In the genomic region with DNA sequence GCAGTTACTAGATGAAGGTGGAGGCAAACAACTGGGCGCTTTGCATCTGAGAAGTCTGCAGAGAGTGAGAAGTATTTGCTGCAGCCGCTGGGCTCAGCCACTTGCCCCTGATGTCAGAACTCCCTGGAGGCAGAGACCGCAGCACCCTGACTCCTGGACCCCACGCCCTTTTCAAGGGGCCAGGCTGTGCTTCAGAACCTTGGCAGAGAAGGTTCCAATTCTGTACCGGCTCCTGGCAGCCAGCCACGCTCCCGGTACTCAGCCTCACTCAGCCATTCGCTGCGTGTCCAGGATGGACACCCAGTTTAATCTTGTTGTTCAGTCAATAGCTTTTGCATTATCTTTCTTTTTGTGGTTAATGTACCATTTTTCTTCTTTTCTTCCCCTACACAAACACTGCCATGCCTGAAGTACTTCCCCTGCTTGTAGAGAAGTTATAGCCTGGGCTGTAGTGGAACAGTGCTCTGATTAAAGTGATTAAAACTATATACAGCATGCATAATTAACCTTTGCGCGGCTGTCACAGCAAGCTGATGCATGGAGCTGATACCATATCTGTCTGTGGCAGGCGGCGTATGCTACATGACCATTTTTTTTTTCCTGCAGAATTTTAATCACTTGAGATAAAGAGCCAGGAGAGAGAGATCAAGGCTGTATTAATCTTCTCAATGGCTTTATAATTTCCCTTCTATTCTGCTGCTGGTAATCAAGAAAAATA, we compare ENCODE assay signal across 14 cellular contexts.
DNase-seq lines count a peak whose midpoint lies in the region; ATAC-seq, FAIRE-seq and TF ChIP-seq lines count a peak whose summit lies in the region.
"Had no signal": no experiment of that assay in that cellular context is flagged by ENCODE, and none has a peak within 500 bp of the region (broad histone marks: within the 10 kb centered on the region; RNA-seq: fewer than 3 reads in every experiment).

No MANE protein-coding gene starts in this region.

- H3K27ac ChIP-seq in HepG2 (ENCODE audit: extremely low read length, insufficient read depth, low read length) (no peak overlapping the region), brain microvascular endothelial cell (no peak overlapping the region)
- H3K27ac ChIP-seq: BLaER1 treated with 17β-estradiol and CSF1 and Interleukin-3, amounts not matched to agents 10 nM and 100 nM; gastrocnemius medialis; psoas muscle had no signal

- H3K79me2 ChIP-seq in HepG2 (ENCODE audit: insufficient read depth, low read length): no peaks in the 10 kb centered on the region

- no peaks in the 10 kb centered on the region for H4K20me1 ChIP-seq in HepG2 (ENCODE audit: insufficient read depth, low read length)
- H4K20me1 ChIP-seq: BLaER1 treated with 17β-estradiol and CSF1 and Interleukin-3, amounts not matched to agents 10 nM and 100 nM had no signal

- H3K27me3 ChIP-seq in HepG2 (ENCODE audit: control insufficient read depth in 1 of 2, insufficient read depth in 2 of 2, low read length in 2 of 2): no peaks in the 10 kb centered on the region
- H3K27me3 ChIP-seq in brain microvascular endothelial cell (replicated peaks): no peaks in the 10 kb centered on the region
- H3K27me3 ChIP-seq: BLaER1 treated with 17β-estradiol and CSF1 and Interleukin-3, amounts not matched to agents 10 nM and 100 nM; gastrocnemius medialis had no signal

- H3K4me2 ChIP-seq in HepG2 (ENCODE audit: low read depth, low read length): no peak overlapping the region
- H3K4me2 ChIP-seq: BLaER1 treated with 17β-estradiol and CSF1 and Interleukin-3, amounts not matched to agents 10 nM and 100 nM had no signal

- no peak for TF ChIP-seq RAD21 in HepG2 (CRISPR knock-in tag; IDR thresholded peaks at IDR 0.05)

- intact Hi-C loops in left cardiac atrium (cut with DNase I) (no loop called here), cardiac septum (cut with DNase I) (no loop called here), HepG2 (cut with micrococcal nuclease; ENCODE audit: unreplicated experiment) (no loop called here)

- peak; percentile 17 to 53 for ATAC-seq in left cardiac atrium
- no peak for ATAC-seq in HepG2
- ATAC-seq: gastrocnemius medialis, psoas muscle had no signal

- peak; percentile 40 for DNase-seq in left cardiac atrium
- DNase-seq in cardiac septum (ENCODE audit: low spot score): no peak
- peak; percentile 19 for DNase-seq in NCI-H2227 (lab: John Stamatoyannopoulos, UW; ENCODE audit: unreplicated experiment)
- DNase-seq in erythroblast (lab: John Stamatoyannopoulos, UW): peak; percentile 45 to 68
- no peak for DNase-seq in stimulated activated CD4-positive, alpha-beta T cell treated with anti-CD3 and anti-CD28 coated beads, Interleukin-4, amount 100 ng/mL, for 1 hour
- no peak for DNase-seq in kidney tubule cell (ENCODE audit: low spot score)
- DNase-seq in HepG2 (ENCODE audit: low spot score): no peak
- no peak for DNase-seq in brain microvascular endothelial cell
- DNase-seq: activated CD4-positive, alpha-beta T cell treated with anti-CD3 and anti-CD28 coated beads, Interleukin-2, amount 50 U/mL, for 1 hour; gastrocnemius medialis; psoas muscle; T-helper 1 cell had no signal

- H3K4me1 ChIP-seq in HepG2 (ENCODE audit: insufficient read depth, low read length): no peaks in the 10 kb centered on the region
- H3K4me1 ChIP-seq: BLaER1 treated with 17β-estradiol and CSF1 and Interleukin-3, amounts not matched to agents 10 nM and 100 nM; gastrocnemius medialis; psoas muscle had no signal

- TF ChIP-seq POLR2A in erythroblast (IDR thresholded peaks at IDR 0.05; ENCODE audit: low read length) (no peak), HepG2 (IDR thresholded peaks at IDR 0.05; ENCODE audit: insufficient read depth in 1 of 2, low read depth in 2 of 2, low read length in 2 of 2) (no peak)

- H2AFZ ChIP-seq in HepG2 (ENCODE audit: low read length): no peak overlapping the region

- in situ Hi-C loops in HepG2 (cut with HindIII; ENCODE audit: extremely low pct_ligation_motif_present, low pct_unique_long_range_greater_than_20kb) (no loop called here), brain microvascular endothelial cell (cut with HindIII; ENCODE audit: low pct_ligation_motif_present, low sequenced_read_pairs) (no loop called here)

- 93% methylated on average over 11 of the region's 13 CpGs for WGBS in HepG2 (ENCODE audit: low lambda C conversion rate)

- no peaks in the 10 kb centered on the region for H3K9me3 ChIP-seq in HepG2 (ENCODE audit: low read length)
- H3K9me3 ChIP-seq: gastrocnemius medialis, psoas muscle had no signal

- TF ChIP-seq CTCF in HepG2 (CRISPR knock-in tag; IDR thresholded peaks at IDR 0.05) (no peak), brain microvascular endothelial cell (IDR thresholded peaks at IDR 0.05; ENCODE audit: low read depth, low read length, missing control alignments) (no peak)

- BruUV-seq in HepG2 (replicated peaks; lab: Mats Ljungman, UMichigan): no TSS peak

- H3K36me3 ChIP-seq in HepG2 (replicated peaks in 1 of 2; ENCODE audit: control insufficient read depth in 1 of 2, insufficient read depth in 2 of 2, low read length in 2 of 2) (no peaks in the 10 kb centered on the region), brain microvascular endothelial cell (replicated peaks) (no peaks in the 10 kb centered on the region)
- H3K36me3 ChIP-seq: BLaER1 treated with 17β-estradiol and CSF1 and Interleukin-3, amounts not matched to agents 10 nM and 100 nM; gastrocnemius medialis had no signal

- CTCF ChIA-PET in HepG2 (lab: Yijun Ruan, JAX; ENCODE audit: low intra/inter-chr PET ratio, low total read pairs): no interaction called here

- POLR2A ChIA-PET in HepG2 (lab: Yijun Ruan, JAX): no interaction called here

- no peak for TF ChIP-seq EP300 in HepG2 (IDR thresholded peaks at IDR 0.05; ENCODE audit: low read depth in 2 of 2, low read length in 2 of 2)
- no peak for TF ChIP-seq EP300 in HepG2 (CRISPR knock-in tag; IDR thresholded peaks at IDR 0.05; ENCODE audit: borderline replicate concordance)

- H3K9ac ChIP-seq in HepG2 (ENCODE audit: insufficient read depth, low read depth, low read length): no peak overlapping the region
- H3K9ac ChIP-seq: BLaER1 treated with 17β-estradiol and CSF1 and Interleukin-3, amounts not matched to agents 10 nM and 100 nM had no signal

- FAIRE-seq in HepG2 (lab: Jason Lieb, UNC): no peak
- FAIRE-seq: GM12892 had no signal

- H3K4me3 ChIP-seq in HepG2 (replicated peaks in 1 of 3; ENCODE audit: insufficient read depth in 1 of 3, low read depth in 2 of 3, low read length in 3 of 3) (no peak overlapping the region), brain microvascular endothelial cell (ENCODE audit: low read depth, low read length) (no peak overlapping the region)
- H3K4me3 ChIP-seq: BLaER1 treated with 17β-estradiol and CSF1 and Interleukin-3, amounts not matched to agents 10 nM and 100 nM; gastrocnemius medialis; psoas muscle had no signal

TF ChIP-seq in HepG2, 621 proteins besides CTCF, POLR2A, EP300 and RAD21:
- TF ChIP-seq, protein P1, sequence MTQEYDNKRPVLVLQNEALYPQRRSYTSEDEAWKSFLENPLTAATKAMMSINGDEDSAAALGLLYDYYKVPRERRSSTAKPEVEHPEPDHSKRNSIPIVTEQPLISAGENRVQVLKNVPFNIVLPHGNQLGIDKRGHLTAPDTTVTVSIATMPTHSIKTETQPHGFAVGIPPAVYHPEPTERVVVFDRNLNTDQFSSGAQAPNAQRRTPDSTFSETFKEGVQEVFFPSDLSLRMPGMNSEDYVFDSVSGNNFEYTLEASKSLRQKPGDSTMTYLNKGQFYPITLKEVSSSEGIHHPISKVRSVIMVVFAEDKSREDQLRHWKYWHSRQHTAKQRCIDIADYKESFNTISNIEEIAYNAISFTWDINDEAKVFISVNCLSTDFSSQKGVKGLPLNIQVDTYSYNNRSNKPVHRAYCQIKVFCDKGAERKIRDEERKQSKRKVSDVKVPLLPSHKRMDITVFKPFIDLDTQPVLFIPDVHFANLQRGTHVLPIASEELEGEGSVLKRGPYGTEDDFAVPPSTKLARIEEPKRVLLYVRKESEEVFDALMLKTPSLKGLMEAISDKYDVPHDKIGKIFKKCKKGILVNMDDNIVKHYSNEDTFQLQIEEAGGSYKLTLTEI (CRISPR knock-in tag; conservative IDR thresholded peaks at IDR 0.05): no peak
- TF ChIP-seq KAT7 (CRISPR knock-in tag; IDR thresholded peaks at IDR 0.05; ENCODE audit: borderline replicate concordance): no peak
- TF ChIP-seq PPARG (CRISPR knock-in tag; conservative IDR thresholded peaks at IDR 0.05): no peak
- TF ChIP-seq MAFF (IDR thresholded peaks at IDR 0.05; ENCODE audit: low read depth, low read length): no peak
- no peak for TF ChIP-seq ZKSCAN5 (CRISPR knock-in tag; IDR thresholded peaks at IDR 0.05)
- TF ChIP-seq ZSCAN25 (CRISPR knock-in tag; IDR thresholded peaks at IDR 0.05): no peak
- no peak for TF ChIP-seq ZNF441 (CRISPR knock-in tag; IDR thresholded peaks at IDR 0.05; ENCODE audit: borderline replicate concordance)
- no peak for TF ChIP-seq TBX3 (IDR thresholded peaks at IDR 0.05; ENCODE audit: borderline replicate concordance)
- TF ChIP-seq, protein P2, sequence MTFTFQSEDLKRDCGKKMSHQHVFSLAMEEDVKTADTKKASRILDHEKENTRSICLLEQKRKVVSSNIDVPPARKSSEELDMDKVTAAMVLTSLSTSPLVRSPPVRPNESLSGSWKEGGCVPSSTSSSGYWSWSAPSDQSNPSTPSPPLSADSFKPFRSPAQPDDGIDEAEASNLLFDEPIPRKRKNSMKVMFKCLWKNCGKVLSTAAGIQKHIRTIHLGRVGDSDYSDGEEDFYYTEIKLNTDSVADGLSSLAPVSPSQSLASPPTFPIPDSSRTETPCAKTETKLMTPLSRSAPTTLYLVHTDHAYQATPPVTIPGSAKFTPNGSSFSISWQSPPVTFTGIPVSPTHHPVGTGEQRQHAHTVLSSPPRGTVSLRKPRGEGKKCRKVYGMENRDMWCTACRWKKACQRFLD (CRISPR knock-in tag; IDR thresholded peaks at IDR 0.05; ENCODE audit: borderline replicate concordance): no peak
- TF ChIP-seq ZNF589 (CRISPR knock-in tag; conservative IDR thresholded peaks at IDR 0.05): no peak
- no peak for TF ChIP-seq ZNF326 (CRISPR knock-in tag; IDR thresholded peaks at IDR 0.05; ENCODE audit: borderline replicate concordance)
- TF ChIP-seq CHCHD3 (CRISPR knock-in tag; IDR thresholded peaks at IDR 0.05): no peak
- no peak for TF ChIP-seq KLF12 (CRISPR knock-in tag; IDR thresholded peaks at IDR 0.05; ENCODE audit: borderline replicate concordance)
TF ChIP-seq in HepG2: peak in this region for 0.

Comparison
In these comparisons a context has a peak if more than half of its experiments do, and no peak if none do; other contexts are left out.
1. DNase-seq: peak in left cardiac atrium (single experiment), NCI-H2227 (single experiment) and erythroblast (2 of 2); none in cardiac septum (single experiment), stimulated activated CD4-positive, alpha-beta T cell treated with anti-CD3 and anti-CD28 coated beads, Interleukin-4, amount 100 ng/mL, for 1 hour (single experiment), kidney tubule cell (single experiment), HepG2 (single experiment) and brain microvascular endothelial cell (single experiment).